In genomic region chr1:1745651-1746565, GRCh38 we compare ENCODE assay signal across 8 cellular contexts. TPM values are rescaled to one million over a fixed set of nuclear protein-coding genes. Genes with fewer than 3 reads are reported as not detected.
DNase-seq lines count a peak whose midpoint lies in the region; ATAC-seq and TF ChIP-seq lines count a peak whose summit lies in the region.
"Not testable (repeated sequence)": the region's sequence is repeated elsewhere in the genome, so short reads cannot be mapped to it uniquely, and the experiment has no call there.

No MANE protein-coding gene starts in this region.

- H3K4me3 Mint-ChIP-seq in natural killer cell, result peak overlapping the region; percentile 58

- peak overlapping the region; percentile 54 to 88 for H3K27ac Mint-ChIP-seq in natural killer cell

- not testable (repeated sequence) for H4K91ac ChIP-seq in IMR-90 (ENCODE audit: insufficient read depth, low read depth, low read length)

- not testable (repeated sequence) for H3K79me1 ChIP-seq in IMR-90 (ENCODE audit: low read depth in 1 of 2, low read length in 2 of 2)

- not testable (repeated sequence) for H3K9me3 Mint-ChIP-seq in natural killer cell

- not testable (repeated sequence) for H2BK20ac ChIP-seq in IMR-90 (ENCODE audit: low read depth, low read length)

- not testable (repeated sequence) for H2AK5ac ChIP-seq in IMR-90 (ENCODE audit: low read depth, low read length)

- H3K36me3 Mint-ChIP-seq in natural killer cell, result not testable (repeated sequence)

- WGBS in IMR-90 (ENCODE audit: extremely low coverage in 2 of 2, insufficient read length in 1 of 2), 2 experiments, result no CpG with 5 or more reads among the region's 101 CpGs

- POLR2A ChIA-PET in IMR-90 (lab: Charles Lee; ENCODE audit: unreplicated experiment), result not testable (repeated sequence)

- not testable (repeated sequence) for H4K5ac ChIP-seq in IMR-90 (ENCODE audit: low read depth, low read length)

- H3K27me3 Mint-ChIP-seq in natural killer cell (ENCODE audit: low read depth in 2 of 2), result not testable (repeated sequence)

- peak overlapping the region; percentile 73 for H2BK5ac ChIP-seq in IMR-90 (ENCODE audit: low read depth, low read length, poor library complexity, severe bottlenecking)

- intact Hi-C loops in IMR-90 (cut with micrococcal nuclease), result not testable (repeated sequence)
- intact Hi-C loops in natural killer cell (cut with micrococcal nuclease), result loop anchor here (10.0 kb wide), 1 partner anchor 51 kb away; the partner anchor contains the start of gene SLC35E2B

- H3K14ac ChIP-seq in IMR-90 (replicated peaks; ENCODE audit: low read depth, low read length), result not testable (repeated sequence)

- not testable (repeated sequence) for H3K4me1 ChIP-seq in IMR-90 (ENCODE audit: control insufficient read depth, insufficient read depth, low read length); SJCRH30

- peak overlapping the region; percentile 60 for H3K27ac ChIP-seq in IMR-90 (ENCODE audit: insufficient read depth, low read length)
- H3K27ac ChIP-seq in SJCRH30, result peak overlapping the region; percentile 70

- H3K23ac ChIP-seq in IMR-90 (ENCODE audit: low read depth, low read length), result not testable (repeated sequence)

- CTCF ChIA-PET in IMR-90 (lab: Yijun Ruan, JAX), result not testable (repeated sequence)

- TF ChIP-seq CTCF in IMR-90 (conservative IDR thresholded peaks at IDR 0.05; ENCODE audit: low read depth, low read length); fibroblast of mammary gland (conservative IDR thresholded peaks at IDR 0.05; ENCODE audit: control insufficient read depth, insufficient read depth, low read depth, low read length); natural killer cell (IDR thresholded peaks at IDR 0.05): not testable (repeated sequence)

- H3K4me1 Mint-ChIP-seq in natural killer cell, result not testable (repeated sequence)

- H2BK15ac ChIP-seq in IMR-90 (ENCODE audit: low read depth, low read length), result not testable (repeated sequence)

- H3K27me3 ChIP-seq in IMR-90 (ENCODE audit: control insufficient read depth, insufficient read depth, low read length); SJCRH30: not testable (repeated sequence)

- not testable (repeated sequence) for H3K9me3 ChIP-seq in IMR-90 (ENCODE audit: control insufficient read depth, insufficient read depth, low read length); SJCRH30 (replicated peaks)

- not testable (repeated sequence) for H3K56ac ChIP-seq in IMR-90 (ENCODE audit: extremely low read depth, insufficient read depth, low read length)

- H2AK9ac ChIP-seq in IMR-90 (replicated peaks; ENCODE audit: low read depth, low read length, poor library complexity), result not testable (repeated sequence)

- H3K9me1 ChIP-seq in IMR-90 (ENCODE audit: insufficient read depth, low read length), result not testable (repeated sequence)

- H3K4me2 ChIP-seq in IMR-90 (ENCODE audit: low read depth, low read length), result not testable (repeated sequence)

- not testable (repeated sequence) for TF ChIP-seq POLR2A in IMR-90 (IDR thresholded peaks at IDR 0.05; ENCODE audit: low read depth, low read length)

- in situ Hi-C loops in IMR-90 (cut with MboI; ENCODE audit: low sequenced_read_pairs), result not testable (repeated sequence)

- peak; percentile 68 for ATAC-seq in GM21786 (IDR thresholded peaks at IDR 0.05; ENCODE audit: unreplicated experiment)
- peak; percentile 87 for ATAC-seq in IMR-90 (ENCODE audit: low read depth)
- peak; percentile 68 to 92 (median 74) for ATAC-seq in natural killer cell

- not testable (repeated sequence) for H2AFZ ChIP-seq in IMR-90 (replicated peaks; ENCODE audit: low read length, poor library complexity)

- not testable (repeated sequence) for TF ChIP-seq RAD21 in IMR-90 (IDR thresholded peaks at IDR 0.05; ENCODE audit: low read length)

- H2BK120ac ChIP-seq in IMR-90 (ENCODE audit: low read depth, low read length), result not testable (repeated sequence)

- H3K18ac ChIP-seq in IMR-90 (ENCODE audit: low read depth, low read length), result not testable (repeated sequence)

- not testable (repeated sequence) for H3K4ac ChIP-seq in IMR-90 (ENCODE audit: low read depth, low read length)

- H4K8ac ChIP-seq in IMR-90 (ENCODE audit: low read depth in 2 of 2, low read length in 2 of 2), result peak overlapping the region in 1 of 2 experiments; percentile 60; a peak in 1 of 4 replicates

- not testable (repeated sequence) for BruUV-seq in IMR-90 (replicated peaks; lab: Mats Ljungman, UMichigan)

- DNase-seq in DMS153 (lab: John Stamatoyannopoulos, UW) (peak; percentile 34), IMR-90 (peak; percentile 62), SJCRH30 (peak; percentile 78 to 86), fibroblast of mammary gland (ENCODE audit: low read depth) (peak; percentile 60), natural killer cell (peak; percentile 86)
- peak; percentile 97 for DNase-seq in activated effector memory CD4-positive, alpha-beta T cell treated with anti-CD3 and anti-CD28 coated beads, Interleukin-2, amount 50 U/mL, for 16 hours
- peak; percentile 94 for DNase-seq in stimulated activated CD8-positive, alpha-beta memory T cell treated with anti-CD3 and anti-CD28 coated beads, Interleukin-4, amount 100 ng/mL, for 48 hours

- dilution Hi-C loops in IMR-90 (cut with HindIII; ENCODE audit: low sequenced_read_pairs, unreplicated experiment), result not testable (repeated sequence)

- peak overlapping the region; percentile 53 for H3K9ac ChIP-seq in IMR-90 (ENCODE audit: low read depth, low read length)

- not testable (repeated sequence) for H4K20me1 ChIP-seq in IMR-90 (ENCODE audit: insufficient read depth, low read length)

- H3K4me3 ChIP-seq in IMR-90 (ENCODE audit: insufficient read depth, low read depth, low read length) (peak overlapping the region; percentile 27), SJCRH30 (peak overlapping the region; percentile 47), fibroblast of mammary gland (ENCODE audit: control insufficient read depth, low read depth, low read length) (peak overlapping the region; percentile 21)

- H3K36me3 ChIP-seq in IMR-90 (ENCODE audit: control insufficient read depth, insufficient read depth, low read length); SJCRH30: not testable (repeated sequence)

TF ChIP-seq in IMR-90, 13 proteins besides CTCF, POLR2A, EP300 and RAD21:
- TF ChIP-seq BHLHE40 (IDR thresholded peaks at IDR 0.05; ENCODE audit: low read depth, low read length), result peak; percentile 80

RNA-seq across cellular contexts. Expression of gene CDK11A, which starts 21.8 kb away (rescaled TPM):
- total RNA-seq in IMR-90 (2012; rRNA removed) (1.8 and 5.8 TPM in 2 replicates), natural killer cell (100 to 1,000 TPM; 191 to 242 (median 216) TPM)
- polyA plus RNA-seq in IMR-90 (2012; rRNA removed), result 17.1 and 20.0 TPM in 2 replicates
- 3.5 and 3.9 TPM in 2 replicates for polyA plus RNA-seq in IMR-90 (2012; cell fraction: cytosol; rRNA removed)
- 83.0 and 135 TPM in 2 replicates for polyA plus RNA-seq in IMR-90 (2012; cell fraction: nucleus; rRNA removed; ENCODE audit: low replicate concordance)
- 20.1 and 29.4 TPM in 2 replicates for total RNA-seq in SJCRH30 (2014; rRNA removed; shearing (Covaris generic))

RNA-seq across cellular contexts. Expression of gene NADK, which starts 32.4 kb away (rescaled TPM):
- 12.5 and 13.6 TPM in 2 replicates for total RNA-seq in IMR-90 (2012; rRNA removed)
- 56.1 and 57.5 TPM in 2 replicates for polyA plus RNA-seq in IMR-90 (2012; rRNA removed)
- 34.3 and 43.7 TPM in 2 replicates for polyA plus RNA-seq in IMR-90 (2012; cell fraction: cytosol; rRNA removed)
- polyA plus RNA-seq in IMR-90 (2012; cell fraction: nucleus; rRNA removed; ENCODE audit: low replicate concordance), result 99.9 and 143 TPM in 2 replicates
- total RNA-seq in SJCRH30 (2014; rRNA removed; shearing (Covaris generic)), result 65.2 and 74.6 TPM in 2 replicates
- total RNA-seq in natural killer cell, result 100 to 1,000 TPM in 2 of 3 donors, 10 to 100 TPM in 1; 97.7 to 117 (median 112) TPM

RNA-seq across cellular contexts. Expression of gene SLC35E2B, which starts 53.3 kb away (rescaled TPM):
- 13.9 and 14.9 TPM in 2 replicates for total RNA-seq in IMR-90 (2012; rRNA removed)
- polyA plus RNA-seq in IMR-90 (2012; rRNA removed), result 25.1 and 30.2 TPM in 2 replicates
- 15.3 and 21.7 TPM in 2 replicates for polyA plus RNA-seq in IMR-90 (2012; cell fraction: cytosol; rRNA removed)
- polyA plus RNA-seq in IMR-90 (2012; cell fraction: nucleus; rRNA removed; ENCODE audit: low replicate concordance), result 52.7 and 65.7 TPM in 2 replicates
- 31.3 and 36.1 TPM in 2 replicates for total RNA-seq in SJCRH30 (2014; rRNA removed; shearing (Covaris generic))
- total RNA-seq in natural killer cell, result 10 to 100 TPM; 57.6 to 79.9 (median 61.8) TPM

Comparison
In these comparisons a context has a peak if more than half of its experiments do, and no peak if none do; other contexts are left out.
1. Peak in every context shown above with its lines: DNase-seq, ATAC-seq, H3K4me3 ChIP-seq and H3K27ac ChIP-seq.
2. DNase-seq: peak in every context shown above with its lines; median percentile 97 in activated effector memory CD4-positive, alpha-beta T cell treated with anti-CD3 and anti-CD28 coated beads, Interleukin-2, amount 50 U/mL, for 16 hours; 94 in stimulated activated CD8-positive, alpha-beta memory T cell treated with anti-CD3 and anti-CD28 coated beads, Interleukin-4, amount 100 ng/mL, for 48 hours; 86 in natural killer cell; 82 in SJCRH30; 62 in IMR-90; 60 in fibroblast of mammary gland; 34 in DMS153.